In the genomic region with DNA sequence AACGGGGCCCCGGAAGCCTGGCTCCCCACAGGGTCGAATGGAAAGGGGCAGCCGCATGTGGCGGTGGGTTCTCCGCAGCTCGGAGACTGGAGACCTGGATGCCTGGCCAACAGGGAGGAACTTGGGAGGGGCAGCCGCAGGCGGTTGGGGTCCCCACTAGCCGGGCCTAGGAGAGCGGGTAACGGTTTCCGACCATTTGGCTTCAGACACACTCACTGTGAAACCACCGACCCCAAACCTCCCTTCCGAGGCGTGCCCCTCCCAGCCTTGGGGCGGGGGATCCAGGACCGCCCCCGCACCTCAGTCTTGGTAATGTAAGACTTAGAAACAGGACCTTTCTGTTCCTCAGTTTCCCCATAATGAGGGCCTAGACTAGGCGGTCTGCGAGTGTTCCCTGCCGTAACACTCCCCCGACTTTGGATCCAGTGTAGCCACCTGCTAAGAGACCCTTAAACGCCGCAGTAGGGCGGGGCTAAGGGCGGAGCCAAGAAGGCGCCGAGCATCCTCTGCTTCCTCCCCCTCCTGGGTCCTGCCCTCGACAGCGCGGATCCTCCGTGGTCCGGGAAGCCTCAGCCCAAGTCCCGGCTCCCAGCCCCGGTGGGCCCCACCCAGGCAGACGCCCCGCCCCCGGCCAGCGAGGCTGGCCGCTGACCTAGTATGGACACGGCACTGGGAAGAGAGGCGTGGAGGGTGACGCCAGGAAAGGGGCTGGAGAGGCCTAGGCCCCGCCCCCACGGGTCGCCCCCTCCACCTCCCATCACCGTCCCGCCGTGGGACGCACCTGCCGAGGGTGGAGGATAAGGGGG, we compare ENCODE assay signal across 9 cellular contexts. TPM values are rescaled to one million over a fixed set of nuclear protein-coding genes. Genes with fewer than 3 reads are reported as not detected.
DNase-seq lines count a peak whose midpoint lies in the region; ATAC-seq, FAIRE-seq and TF ChIP-seq lines count a peak whose summit lies in the region.
"Had no signal": no experiment of that assay in that cellular context is flagged by ENCODE, and none has a peak within 500 bp of the region (broad histone marks: within the 10 kb centered on the region; RNA-seq: fewer than 3 reads in every experiment).

No MANE protein-coding gene starts in this region.

- peak; percentile 68 for DNase-seq in Ammon's horn (ENCODE audit: low spot score)
- no peak for DNase-seq in HFF-Myc (ENCODE audit: extremely low read depth, low read depth)
- peak; percentile 77 to 84 for DNase-seq in central memory CD8-positive, alpha-beta T cell (ENCODE audit: low spot score in 2 of 2)
- DNase-seq in HepG2 (ENCODE audit: low spot score), result no peak
- DNase-seq in stimulated activated CD4-positive, alpha-beta T cell treated with anti-CD3 and anti-CD28 coated beads, TNF-alpha, amount 100 ng/mL, for 1 hour (ENCODE audit: low read depth in 3 of 3, low spot score in 1 of 3), result peak in 2 of 3 donors; percentile 43 to 53
- DNase-seq in A172 (ENCODE audit: low spot score), result no peak
- DNase-seq in NCI-H526 (lab: John Stamatoyannopoulos, UW), result no peak

- peaks cover 36% of the 10 kb centered on the region for H3K4me1 ChIP-seq in HepG2 (ENCODE audit: insufficient read depth, low read length)

- H3K36me3 Mint-ChIP-seq in central memory CD8-positive, alpha-beta T cell (ENCODE audit: insufficient read depth), result peaks cover 39% of the 10 kb centered on the region

- no peaks in the 10 kb centered on the region for H3K9me3 ChIP-seq in HepG2 (ENCODE audit: low read length)

- no peak overlapping the region for H2AFZ ChIP-seq in HepG2 (ENCODE audit: low read length)

- 0 out of 2 replicates have a peak overlapping the region, but pooled peaks have one; percentile 11 for H3K4me3 ChIP-seq in HFF-Myc (replicated peaks; ENCODE audit: low read depth, low read length)
- peak overlapping the region in 1 of 3 experiments; percentile 23; a peak in 1 of 6 replicates for H3K4me3 ChIP-seq in HepG2 (replicated peaks in 1 of 3; ENCODE audit: insufficient read depth in 1 of 3, low read depth in 2 of 3, low read length in 3 of 3)

- no peak for FAIRE-seq in HepG2 (lab: Jason Lieb, UNC)

- H3K27me3 Mint-ChIP-seq in central memory CD8-positive, alpha-beta T cell, result no peaks in the 10 kb centered on the region

- intact Hi-C loops in HepG2 (cut with micrococcal nuclease; ENCODE audit: unreplicated experiment), result no loop called here

- TF ChIP-seq EP300 in HepG2 (IDR thresholded peaks at IDR 0.05; ENCODE audit: low read depth in 2 of 2, low read length in 2 of 2) (no peak), HepG2 (CRISPR knock-in tag; IDR thresholded peaks at IDR 0.05; ENCODE audit: borderline replicate concordance) (no peak)

- POLR2A ChIA-PET in HepG2 (lab: Yijun Ruan, JAX), result no interaction called here

- H3K27me3 ChIP-seq in HepG2 (ENCODE audit: control insufficient read depth in 1 of 2, insufficient read depth in 2 of 2, low read length in 2 of 2), result peaks cover 13 to 62% of the 10 kb centered on the region in 2 experiments

- H4K20me1 ChIP-seq in HepG2 (ENCODE audit: insufficient read depth, low read length), result 0 out of 2 replicates have a peak, but pooled peaks cover 2% of the 10 kb centered on the region

- H3K4me2 ChIP-seq in HepG2 (ENCODE audit: low read depth, low read length), result no peak overlapping the region

- CTCF ChIA-PET in HepG2 (lab: Yijun Ruan, JAX; ENCODE audit: low intra/inter-chr PET ratio, low total read pairs), result no interaction called here

- in situ Hi-C loops in HepG2 (cut with HindIII; ENCODE audit: extremely low pct_ligation_motif_present, low pct_unique_long_range_greater_than_20kb), result no loop called here

- no peaks in the 10 kb centered on the region for H3K9me3 Mint-ChIP-seq in central memory CD8-positive, alpha-beta T cell

- no peak for TF ChIP-seq RAD21 in HepG2 (CRISPR knock-in tag; IDR thresholded peaks at IDR 0.05)

- no peak for TF ChIP-seq CTCF in HFF-Myc (IDR thresholded peaks at IDR 0.05; ENCODE audit: low read depth, low read length, missing control alignments)
- no peak for TF ChIP-seq CTCF in VCaP (conservative IDR thresholded peaks at IDR 0.05)
- TF ChIP-seq CTCF in HepG2 (CRISPR knock-in tag; IDR thresholded peaks at IDR 0.05), result no peak

- peak overlapping the region; percentile 99 for H3K27ac Mint-ChIP-seq in central memory CD8-positive, alpha-beta T cell (ENCODE audit: low read depth)

- BruUV-seq in HepG2 (replicated peaks; lab: Mats Ljungman, UMichigan), result no TSS peak

- 50% methylated on average over 31 of the region's 52 CpGs for WGBS in HepG2 (ENCODE audit: low lambda C conversion rate)

- H3K4me3 Mint-ChIP-seq in central memory CD8-positive, alpha-beta T cell, result peak overlapping the region; percentile 88

- TF ChIP-seq POLR2A in HepG2 (IDR thresholded peaks at IDR 0.05; ENCODE audit: insufficient read depth in 1 of 2, low read depth in 2 of 2, low read length in 2 of 2), result no peak

- H3K27ac ChIP-seq in VCaP (peak overlapping the region; percentile 59; the same call in 1 of the 2 replicates), HepG2 (ENCODE audit: extremely low read length, insufficient read depth, low read length) (no peak overlapping the region)

- ATAC-seq in central memory CD8-positive, alpha-beta T cell (replicated peaks; ENCODE audit: extremely low read depth, poor library complexity, severe bottlenecking), result peak; percentile 52
- no peak for ATAC-seq in HepG2
- ATAC-seq: HCT116 had no signal

- H3K9ac ChIP-seq in HepG2 (ENCODE audit: insufficient read depth, low read depth, low read length), result no peak overlapping the region

- no peaks in the 10 kb centered on the region for H3K36me3 ChIP-seq in HepG2 (replicated peaks in 1 of 2; ENCODE audit: control insufficient read depth in 1 of 2, insufficient read depth in 2 of 2, low read length in 2 of 2)

- no peaks in the 10 kb centered on the region for H3K79me2 ChIP-seq in HepG2 (ENCODE audit: insufficient read depth, low read length)

- H3K4me1 Mint-ChIP-seq in central memory CD8-positive, alpha-beta T cell, result peaks cover 48% of the 10 kb centered on the region

RNA-seq across cellular contexts. Expression of a gene that starts 1.8 kb away (rescaled TPM):
- total RNA-seq in HepG2 (2016; rRNA removed; fragmentation: Illumina TruSeq; extraction: Trizol), result not detected in 2 replicates
- not detected in 2 replicates for total RNA-seq in HepG2 (2016; cell fraction: cytosol; rRNA removed; fragmentation: Illumina TruSeq; extraction: Trizol; ENCODE audit: low read depth)
- total RNA-seq in HepG2 (2016; cell fraction: insoluble cytoplasmic fraction; rRNA removed; fragmentation: Illumina TruSeq; extraction: Trizol), result not detected in 2 replicates
- total RNA-seq in HepG2 (2016; cell fraction: membrane; rRNA removed; fragmentation: Illumina TruSeq; extraction: Trizol), result not detected in 2 replicates
- total RNA-seq in HepG2 (2016; cell fraction: nucleus; rRNA removed; fragmentation: Illumina TruSeq; extraction: Trizol), result not detected in 2 replicates
- polyA plus RNA-seq in HepG2 (2011; rRNA removed), result 0.18 and 0.61 TPM in 2 replicates
- polyA plus RNA-seq in HepG2 (2011; cell fraction: cytosol; rRNA removed), result 0.23 TPM in 2 replicates
- 0.54 and 1.5 TPM in 2 replicates for polyA plus RNA-seq in HepG2 (2011; cell fraction: nucleus; rRNA removed)
- 0.38 TPM in 1 of 2 replicates, not detected in the other for polyA plus RNA-seq in HepG2 (2012)
- polyA plus RNA-seq in HepG2 (2016; cell fraction: cytosol; fragmentation: Illumina TruSeq; extraction: Trizol; ENCODE audit: low read depth), result 0.26 and 0.27 TPM in 2 replicates
- polyA plus RNA-seq in HepG2 (2016; cell fraction: insoluble cytoplasmic fraction; fragmentation: Illumina TruSeq; extraction: Trizol; ENCODE audit: low read depth), result not detected in 2 replicates
- 0.30 TPM in 1 of 2 replicates, not detected in the other for polyA plus RNA-seq in HepG2 (2016; cell fraction: membrane; fragmentation: Illumina TruSeq; extraction: Trizol; ENCODE audit: low read depth)
- polyA plus RNA-seq in HepG2 (2016; cell fraction: nucleus; fragmentation: Illumina TruSeq; extraction: Trizol; ENCODE audit: insufficient read depth, low read depth), result not detected in 2 replicates
- polyA minus RNA-seq in HepG2 (2011; rRNA and poly(A)+ RNA removed; ENCODE audit: low replicate concordance), result 0.28 TPM in 1 of 2 replicates, not detected in the other
- not detected in 2 replicates for polyA minus RNA-seq in HepG2 (2011; cell fraction: cytosol; rRNA and poly(A)+ RNA removed)
- not detected in 2 replicates for polyA minus RNA-seq in HepG2 (2011; cell fraction: nucleus; rRNA and poly(A)+ RNA removed)
- total RNA-seq in A172 (2014; rRNA removed; shearing (Covaris generic)), result 0.07 and 2.1 TPM in 2 replicates

RNA-seq across cellular contexts. Expression of a gene that starts 14.0 kb away (rescaled TPM):
- total RNA-seq in HepG2 (2016; rRNA removed; fragmentation: Illumina TruSeq; extraction: Trizol), result 0.11 TPM in 1 of 2 replicates, not detected in the other
- total RNA-seq in HepG2 (2016; cell fraction: cytosol; rRNA removed; fragmentation: Illumina TruSeq; extraction: Trizol; ENCODE audit: low read depth), result not detected in 2 replicates
- 0.06 TPM in 1 of 2 replicates, not detected in the other for total RNA-seq in HepG2 (2016; cell fraction: insoluble cytoplasmic fraction; rRNA removed; fragmentation: Illumina TruSeq; extraction: Trizol)
- not detected in 2 replicates for total RNA-seq in HepG2 (2016; cell fraction: membrane; rRNA removed; fragmentation: Illumina TruSeq; extraction: Trizol)
- 0.13 and 0.16 TPM in 2 replicates for total RNA-seq in HepG2 (2016; cell fraction: nucleus; rRNA removed; fragmentation: Illumina TruSeq; extraction: Trizol)
- 0.12 and 0.13 TPM in 2 replicates for polyA plus RNA-seq in HepG2 (2011; rRNA removed)
- polyA plus RNA-seq in HepG2 (2011; cell fraction: cytosol; rRNA removed), result 0.08 and 0.09 TPM in 2 replicates
- polyA plus RNA-seq in HepG2 (2011; cell fraction: nucleus; rRNA removed), result 0.31 and 0.51 TPM in 2 replicates
- polyA plus RNA-seq in HepG2 (2012), result 0.19 and 0.24 TPM in 2 replicates
- polyA plus RNA-seq in HepG2 (2016; cell fraction: cytosol; fragmentation: Illumina TruSeq; extraction: Trizol; ENCODE audit: low read depth), result not detected in 2 replicates
- polyA plus RNA-seq in HepG2 (2016; cell fraction: insoluble cytoplasmic fraction; fragmentation: Illumina TruSeq; extraction: Trizol; ENCODE audit: low read depth), result not detected in 2 replicates
- polyA plus RNA-seq in HepG2 (2016; cell fraction: membrane; fragmentation: Illumina TruSeq; extraction: Trizol; ENCODE audit: low read depth), result not detected in 2 replicates
- polyA plus RNA-seq in HepG2 (2016; cell fraction: nucleus; fragmentation: Illumina TruSeq; extraction: Trizol; ENCODE audit: insufficient read depth, low read depth), result not detected in 2 replicates
- 0.68 and 0.84 TPM in 2 replicates for polyA minus RNA-seq in HepG2 (2011; rRNA and poly(A)+ RNA removed; ENCODE audit: low replicate concordance)
- polyA minus RNA-seq in HepG2 (2011; cell fraction: cytosol; rRNA and poly(A)+ RNA removed), result 0.26 TPM in 1 of 2 replicates, not detected in the other
- 0.62 and 0.77 TPM in 2 replicates for polyA minus RNA-seq in HepG2 (2011; cell fraction: nucleus; rRNA and poly(A)+ RNA removed)
- total RNA-seq in A172 (2014; rRNA removed; shearing (Covaris generic)), result 0.12 TPM in 1 of 2 replicates, not detected in the other

RNA-seq across cellular contexts. Expression of a gene that starts 22.7 kb away (rescaled TPM):
- total RNA-seq in HepG2 (2016; rRNA removed; fragmentation: Illumina TruSeq; extraction: Trizol), result not detected in 2 replicates
- total RNA-seq in HepG2 (2016; cell fraction: cytosol; rRNA removed; fragmentation: Illumina TruSeq; extraction: Trizol; ENCODE audit: low read depth), result not detected in 2 replicates
- total RNA-seq in HepG2 (2016; cell fraction: insoluble cytoplasmic fraction; rRNA removed; fragmentation: Illumina TruSeq; extraction: Trizol), result not detected in 2 replicates
- not detected in 2 replicates for total RNA-seq in HepG2 (2016; cell fraction: membrane; rRNA removed; fragmentation: Illumina TruSeq; extraction: Trizol)
- not detected in 2 replicates for total RNA-seq in HepG2 (2016; cell fraction: nucleus; rRNA removed; fragmentation: Illumina TruSeq; extraction: Trizol)
- 0.03 TPM in 1 of 2 replicates, not detected in the other for polyA plus RNA-seq in HepG2 (2011; rRNA removed)
- polyA plus RNA-seq in HepG2 (2011; cell fraction: cytosol; rRNA removed), result 0.08 and 0.14 TPM in 2 replicates
- polyA plus RNA-seq in HepG2 (2011; cell fraction: nucleus; rRNA removed), result 0.13 TPM in 1 of 2 replicates, not detected in the other
- polyA plus RNA-seq in HepG2 (2012), result 0.32 and 0.42 TPM in 2 replicates
- not detected in 2 replicates for polyA plus RNA-seq in HepG2 (2016; cell fraction: cytosol; fragmentation: Illumina TruSeq; extraction: Trizol; ENCODE audit: low read depth)
- polyA plus RNA-seq in HepG2 (2016; cell fraction: insoluble cytoplasmic fraction; fragmentation: Illumina TruSeq; extraction: Trizol; ENCODE audit: low read depth), result 0.07 TPM in 1 of 2 replicates, not detected in the other
- not detected in 2 replicates for polyA plus RNA-seq in HepG2 (2016; cell fraction: membrane; fragmentation: Illumina TruSeq; extraction: Trizol; ENCODE audit: low read depth)
- not detected in 2 replicates for polyA plus RNA-seq in HepG2 (2016; cell fraction: nucleus; fragmentation: Illumina TruSeq; extraction: Trizol; ENCODE audit: insufficient read depth, low read depth)
- 1.9 TPM in 1 of 2 replicates, not detected in the other for polyA minus RNA-seq in HepG2 (2011; rRNA and poly(A)+ RNA removed; ENCODE audit: low replicate concordance)
- not detected in 2 replicates for polyA minus RNA-seq in HepG2 (2011; cell fraction: cytosol; rRNA and poly(A)+ RNA removed)
- not detected in 2 replicates for polyA minus RNA-seq in HepG2 (2011; cell fraction: nucleus; rRNA and poly(A)+ RNA removed)
- total RNA-seq in A172 (2014; rRNA removed; shearing (Covaris generic)), result 0.05 and 0.14 TPM in 2 replicates

RNA-seq across cellular contexts. Expression of a gene that starts 32.6 kb away (rescaled TPM):
- total RNA-seq in HepG2 (2016; rRNA removed; fragmentation: Illumina TruSeq; extraction: Trizol), result 42.5 and 70.4 TPM in 2 replicates
- 16.0 and 19.1 TPM in 2 replicates for total RNA-seq in HepG2 (2016; cell fraction: cytosol; rRNA removed; fragmentation: Illumina TruSeq; extraction: Trizol; ENCODE audit: low read depth)
- 36.1 and 70.7 TPM in 2 replicates for total RNA-seq in HepG2 (2016; cell fraction: insoluble cytoplasmic fraction; rRNA removed; fragmentation: Illumina TruSeq; extraction: Trizol)
- total RNA-seq in HepG2 (2016; cell fraction: membrane; rRNA removed; fragmentation: Illumina TruSeq; extraction: Trizol), result 45.9 and 46.6 TPM in 2 replicates
- total RNA-seq in HepG2 (2016; cell fraction: nucleus; rRNA removed; fragmentation: Illumina TruSeq; extraction: Trizol), result 163 and 180 TPM in 2 replicates
- polyA plus RNA-seq in HepG2 (2011; rRNA removed), result 51.9 and 55.5 TPM in 2 replicates
- 14.3 and 16.0 TPM in 2 replicates for polyA plus RNA-seq in HepG2 (2011; cell fraction: cytosol; rRNA removed)
- 223 and 237 TPM in 2 replicates for polyA plus RNA-seq in HepG2 (2011; cell fraction: nucleus; rRNA removed)
- polyA plus RNA-seq in HepG2 (2012), result 130 and 151 TPM in 2 replicates
- polyA plus RNA-seq in HepG2 (2016; cell fraction: cytosol; fragmentation: Illumina TruSeq; extraction: Trizol; ENCODE audit: low read depth), result 30.5 and 31.3 TPM in 2 replicates
- polyA plus RNA-seq in HepG2 (2016; cell fraction: insoluble cytoplasmic fraction; fragmentation: Illumina TruSeq; extraction: Trizol; ENCODE audit: low read depth), result 93.3 and 132 TPM in 2 replicates
- polyA plus RNA-seq in HepG2 (2016; cell fraction: membrane; fragmentation: Illumina TruSeq; extraction: Trizol; ENCODE audit: low read depth), result 63.8 and 66.4 TPM in 2 replicates
- 426 and 461 TPM in 2 replicates for polyA plus RNA-seq in HepG2 (2016; cell fraction: nucleus; fragmentation: Illumina TruSeq; extraction: Trizol; ENCODE audit: insufficient read depth, low read depth)
- polyA minus RNA-seq in HepG2 (2011; rRNA and poly(A)+ RNA removed; ENCODE audit: low replicate concordance), result 77.9 and 101 TPM in 2 replicates
- polyA minus RNA-seq in HepG2 (2011; cell fraction: cytosol; rRNA and poly(A)+ RNA removed), result 31.1 and 32.0 TPM in 2 replicates
- 297 and 338 TPM in 2 replicates for polyA minus RNA-seq in HepG2 (2011; cell fraction: nucleus; rRNA and poly(A)+ RNA removed)
- total RNA-seq in A172 (2014; rRNA removed; shearing (Covaris generic)), result 61.8 and 149 TPM in 2 replicates

RNA-seq across cellular contexts. Expression of a gene that starts 57.3 kb away (rescaled TPM):
- total RNA-seq in HepG2 (2016; rRNA removed; fragmentation: Illumina TruSeq; extraction: Trizol), result 7.8 and 8.3 TPM in 2 replicates
- total RNA-seq in HepG2 (2016; cell fraction: cytosol; rRNA removed; fragmentation: Illumina TruSeq; extraction: Trizol; ENCODE audit: low read depth), result 3.5 and 4.1 TPM in 2 replicates
- 4.8 and 7.6 TPM in 2 replicates for total RNA-seq in HepG2 (2016; cell fraction: insoluble cytoplasmic fraction; rRNA removed; fragmentation: Illumina TruSeq; extraction: Trizol)
- 10.9 and 11.1 TPM in 2 replicates for total RNA-seq in HepG2 (2016; cell fraction: membrane; rRNA removed; fragmentation: Illumina TruSeq; extraction: Trizol)
- 6.7 and 7.4 TPM in 2 replicates for total RNA-seq in HepG2 (2016; cell fraction: nucleus; rRNA removed; fragmentation: Illumina TruSeq; extraction: Trizol)
- polyA plus RNA-seq in HepG2 (2011; rRNA removed), result 15.5 and 17.6 TPM in 2 replicates
- 7.7 and 11.1 TPM in 2 replicates for polyA plus RNA-seq in HepG2 (2011; cell fraction: cytosol; rRNA removed)
- polyA plus RNA-seq in HepG2 (2011; cell fraction: nucleus; rRNA removed), result 71.3 and 101 TPM in 2 replicates
- polyA plus RNA-seq in HepG2 (2012), result 8.7 and 10.1 TPM in 2 replicates
- 5.1 and 6.2 TPM in 2 replicates for polyA plus RNA-seq in HepG2 (2016; cell fraction: cytosol; fragmentation: Illumina TruSeq; extraction: Trizol; ENCODE audit: low read depth)
- 7.8 and 9.1 TPM in 2 replicates for polyA plus RNA-seq in HepG2 (2016; cell fraction: insoluble cytoplasmic fraction; fragmentation: Illumina TruSeq; extraction: Trizol; ENCODE audit: low read depth)
- 9.5 and 11.8 TPM in 2 replicates for polyA plus RNA-seq in HepG2 (2016; cell fraction: membrane; fragmentation: Illumina TruSeq; extraction: Trizol; ENCODE audit: low read depth)
- 20.0 and 20.1 TPM in 2 replicates for polyA plus RNA-seq in HepG2 (2016; cell fraction: nucleus; fragmentation: Illumina TruSeq; extraction: Trizol; ENCODE audit: insufficient read depth, low read depth)
- polyA minus RNA-seq in HepG2 (2011; rRNA and poly(A)+ RNA removed; ENCODE audit: low replicate concordance), result 25.9 and 40.8 TPM in 2 replicates
- 4.3 and 6.6 TPM in 2 replicates for polyA minus RNA-seq in HepG2 (2011; cell fraction: cytosol; rRNA and poly(A)+ RNA removed)
- 8.7 and 10.9 TPM in 2 replicates for polyA minus RNA-seq in HepG2 (2011; cell fraction: nucleus; rRNA and poly(A)+ RNA removed)
- total RNA-seq in A172 (2014; rRNA removed; shearing (Covaris generic)), result 30.8 and 40.5 TPM in 2 replicates

Comparison
In these comparisons a context has a peak if more than half of its experiments do, and no peak if none do; other contexts are left out.
1. DNase-seq: peak in Ammon's horn (single experiment), central memory CD8-positive, alpha-beta T cell (2 of 2) and stimulated activated CD4-positive, alpha-beta T cell treated with anti-CD3 and anti-CD28 coated beads, TNF-alpha, amount 100 ng/mL, for 1 hour (2 of 3); none in HFF-Myc (single experiment), HepG2 (single experiment), A172 (single experiment) and NCI-H526 (0 of 2).